8 cellular contexts compared by ENCODE assay signal in genomic region chr19:5686326-5686646, GRCh38. TPM values are rescaled to one million over a fixed set of nuclear protein-coding genes. Genes with fewer than 3 reads are reported as not detected.
DNase-seq lines count a peak whose midpoint lies in the region; ATAC-seq and TF ChIP-seq lines count a peak whose summit lies in the region.

No MANE protein-coding gene starts in this region.

- intact Hi-C loops in PC-9 (cut with micrococcal nuclease; ENCODE audit: unreplicated experiment) (no loop called here), esophagus squamous epithelium (cut with DNase I) (loop anchor here (10.0 kb wide), 1 partner anchor 61 kb away; the partner anchor contains the start of genes SAFB and SAFB2)

- peaks cover 11% of the 10 kb centered on the region for H3K36me3 ChIP-seq in DOHH2 (ENCODE audit: control insufficient read depth, low read length)
- 0 out of 2 replicates have a peak, but pooled peaks cover 8% of the 10 kb centered on the region for H3K36me3 ChIP-seq in PC-9 (ENCODE audit: low read depth)
- no peaks in the 10 kb centered on the region for H3K36me3 ChIP-seq in esophagus squamous epithelium

- H3K36me3 Mint-ChIP-seq in progenitor cell of endocrine pancreas (ENCODE audit: insufficient read depth) = peaks cover 5% of the 10 kb centered on the region

- H3K4me3 ChIP-seq in DOHH2 (ENCODE audit: low read length) = peak overlapping the region; percentile 82
- peak overlapping the region; percentile 62; the same call in 1 of the 2 replicates for H3K4me3 ChIP-seq in PC-9
- peak overlapping the region; percentile 45 to 83 (median 64) for H3K4me3 ChIP-seq in esophagus squamous epithelium

- H3K4me1 ChIP-seq in DOHH2 (ENCODE audit: control insufficient read depth, low read length) (peaks cover 17% of the 10 kb centered on the region), PC-9 (replicated peaks; ENCODE audit: insufficient read depth) (no peaks in the 10 kb centered on the region), esophagus squamous epithelium (peaks cover 8 to 43% (median 9%) of the 10 kb centered on the region in 3 donors)

- peak overlapping the region; percentile 85 for H3K27ac Mint-ChIP-seq in progenitor cell of endocrine pancreas

- ATAC-seq in GM18858 (IDR thresholded peaks at IDR 0.05; ENCODE audit: unreplicated experiment) = no peak
- ATAC-seq in GM18519 (IDR thresholded peaks at IDR 0.05; ENCODE audit: low FRiP score, unreplicated experiment) = no peak

- peaks cover 20% of the 10 kb centered on the region for H3K4me1 Mint-ChIP-seq in progenitor cell of endocrine pancreas (ENCODE audit: low read depth)

- H3K79me2 ChIP-seq in DOHH2 (ENCODE audit: control insufficient read depth, low read length) (peaks cover 13% of the 10 kb centered on the region), PC-9 (ENCODE audit: low read depth) (peaks cover 12% of the 10 kb centered on the region)

- no peaks in the 10 kb centered on the region for H3K9me2 ChIP-seq in DOHH2 (replicated peaks; ENCODE audit: control insufficient read depth, low read length)
- H3K9me2 ChIP-seq in PC-9 (ENCODE audit: insufficient read depth) = no peaks in the 10 kb centered on the region

- no peaks in the 10 kb centered on the region for H3K9me3 Mint-ChIP-seq in progenitor cell of endocrine pancreas (ENCODE audit: low read depth)

- no peaks in the 10 kb centered on the region for H3K27me3 Mint-ChIP-seq in progenitor cell of endocrine pancreas

- H3K27ac ChIP-seq in DOHH2 (ENCODE audit: low read depth, low read length) (peak overlapping the region; percentile 40; the same call in 1 of the 2 replicates), PC-9 (no peak overlapping the region), esophagus squamous epithelium (peak overlapping the region; percentile 76 to 94 (median 92))

- H4K20me1 ChIP-seq in DOHH2 (ENCODE audit: control insufficient read depth, insufficient read depth, low read depth, low read length) (no peaks in the 10 kb centered on the region), PC-9 (ENCODE audit: insufficient read depth) (no peaks in the 10 kb centered on the region; the same call in 1 of the 2 replicates)

- no peak for TF ChIP-seq POLR2A in esophagus squamous epithelium (IDR thresholded peaks at IDR 0.05)

- CTCF ChIA-PET in PC-9 (lab: Charles Lee) = interaction anchor here (1.4 kb wide), 1 partner anchor 63 kb away, joined by 7 read pairs; the partner anchor contains the start of genes SAFB and SAFB2

- H3F3A ChIP-seq in DOHH2 (ENCODE audit: control insufficient read depth, insufficient read depth) = peaks cover 5% of the 10 kb centered on the region
- H3F3A ChIP-seq in PC-9 (ENCODE audit: insufficient read depth, low read depth) = peaks cover 11% of the 10 kb centered on the region; the same call in 1 of the 2 replicates

- H3K27me3 ChIP-seq in DOHH2 (ENCODE audit: control insufficient read depth, low read length) (0 out of 2 replicates have a peak, but pooled peaks cover 2% of the 10 kb centered on the region), PC-9 (ENCODE audit: insufficient read depth, low read depth) (no peaks in the 10 kb centered on the region), esophagus squamous epithelium (no peaks in the 10 kb centered on the region)

- no peak overlapping the region for H2AFZ ChIP-seq in PC-9

- H3K9me3 ChIP-seq in DOHH2 (ENCODE audit: control insufficient read depth, insufficient read depth, low read length) (no peaks in the 10 kb centered on the region), PC-9 (ENCODE audit: insufficient read depth, low read depth) (no peaks in the 10 kb centered on the region), esophagus squamous epithelium (no peaks in the 10 kb centered on the region)

- peak overlapping the region; percentile 70 for H3K4me3 Mint-ChIP-seq in progenitor cell of endocrine pancreas (ENCODE audit: low read depth)

- POLR2A ChIA-PET in PC-9 (lab: Charles Lee; ENCODE audit: unreplicated experiment) = interaction anchor here (0.7 kb wide), 1 partner anchor 38 kb away, joined by 3 read pairs; no protein-coding TSS in a partner anchor

- whole genome bisulfite sequencing in esophagus squamous epithelium, 2 donors = 33 to 61% methylated on average over 2 to 3 of the region's 16 CpGs

- H3K4me2 ChIP-seq in DOHH2 (ENCODE audit: low read length) = peak overlapping the region; percentile 86
- peak overlapping the region; percentile 56 for H3K4me2 ChIP-seq in PC-9

- TSS peak; percentile 48 for BruUV-seq in PC-9 (replicated peaks; lab: Mats Ljungman, UMichigan)

- DNase-seq in PC-9 (no peak), esophagus squamous epithelium (lab: John Stamatoyannopoulos, UW) (no peak), progenitor cell of endocrine pancreas (ENCODE audit: low spot score, unreplicated experiment) (no peak), DMS79 treated with DMSO at 0.1 percent for 48 hours (lab: John Stamatoyannopoulos, UW) (no peak), globus pallidus (ENCODE audit: low spot score) (no peak)

- TF ChIP-seq CTCF in DOHH2 (IDR thresholded peaks at IDR 0.05; ENCODE audit: low read depth, low read length, poor library complexity, severe bottlenecking) = no peak
- no peak for TF ChIP-seq CTCF in PC-9 (conservative IDR thresholded peaks at IDR 0.05)
- TF ChIP-seq CTCF in esophagus squamous epithelium (IDR thresholded peaks at IDR 0.05) = no peak
- TF ChIP-seq CTCF in progenitor cell of endocrine pancreas (IDR thresholded peaks at IDR 0.05; ENCODE audit: unreplicated experiment) = no peak

RNA-seq across cellular contexts. Expression of gene RPL36, which starts 3.8 kb away (rescaled TPM):
- total RNA-seq in PC-9 (2021) = 772 and 787 TPM in 2 replicates
- 1,000 to 10,000 TPM in 2 of 4 donors, 100 to 1,000 TPM in 2; 572 to 1,565 (median 1,059) TPM for total RNA-seq in esophagus squamous epithelium
- 720 and 727 TPM in 2 replicates for total RNA-seq in progenitor cell of endocrine pancreas

RNA-seq across cellular contexts. Expression of gene HSD11B1L, which starts 5.5 kb away (rescaled TPM):
- total RNA-seq in PC-9 (2021) (7.5 and 11.9 TPM in 2 replicates), esophagus squamous epithelium (1 to 10 TPM; 1.9 to 9.4 (median 8.3) TPM), progenitor cell of endocrine pancreas (20.1 and 21.1 TPM in 2 replicates)

RNA-seq across cellular contexts. Expression of gene MICOS13, which starts 6.0 kb away (rescaled TPM):
- 31.1 and 34.7 TPM in 2 replicates for total RNA-seq in PC-9 (2021)
- total RNA-seq in esophagus squamous epithelium = 10 to 100 TPM; 34.0 to 76.3 (median 48.8) TPM
- total RNA-seq in progenitor cell of endocrine pancreas = 28.1 and 29.7 TPM in 2 replicates

RNA-seq across cellular contexts. Expression of gene LONP1, which starts 33.7 kb away (rescaled TPM):
- total RNA-seq in PC-9 (2021) (78.2 and 140 TPM in 2 replicates), esophagus squamous epithelium (10 to 100 TPM; 38.0 to 68.5 (median 51.2) TPM), progenitor cell of endocrine pancreas (56.1 and 61.7 TPM in 2 replicates)

RNA-seq across cellular contexts. Expression of gene CATSPERD, which starts 34.2 kb away (rescaled TPM):
- total RNA-seq in PC-9 (2021) (not detected in 2 replicates), esophagus squamous epithelium (under 1 TPM in 1 of 4 donors, not detected in 3; 0.19 TPM), progenitor cell of endocrine pancreas (not detected in 2 replicates)
